22 cellular contexts compared by ENCODE assay signal in genomic region chr1:152191260-152191659, GRCh38. TPM values are rescaled to one million over a fixed set of nuclear protein-coding genes. Genes with fewer than 3 reads are reported as not detected.
"Had no signal": no experiment of that assay in that cellular context is flagged by ENCODE, and none has a peak within 500 bp of the region (broad histone marks: within the 10 kb centered on the region; RNA-seq: fewer than 3 reads in every experiment).

No MANE protein-coding gene starts in this region.

- H3K79me2 ChIP-seq: parathyroid adenoma had no signal

- H2AFZ ChIP-seq: parathyroid adenoma had no signal

- H3K27me3 ChIP-seq: adrenal gland, cardiac muscle cell, heart left ventricle had no signal

- H3K9ac ChIP-seq: parathyroid adenoma had no signal

- H3K36me3 ChIP-seq: adrenal gland, cardiac muscle cell, gastrocnemius medialis, heart left ventricle, left lung, spleen had no signal

- DNase-seq: activated B cell treated with CpG ODN at 0.5 μM for 24 hours; activated CD4-positive, alpha-beta T cell treated with anti-CD3 and anti-CD28 coated beads for 48 hours; activated CD8-positive, alpha-beta T cell treated with anti-CD3 and anti-CD28 coated beads for 36 hours; activated naive CD4-positive, alpha-beta T cell treated with anti-CD3 and anti-CD28 coated beads, Interleukin-2, amount 10 ng/mL, durations not matched to agents 7 days and 5 days; activated T-cell treated with anti-CD3 and anti-CD28 coated beads, Interleukin-2, amount 50 U/mL, for 1 hour; adrenal gland; effector memory CD8-positive, alpha-beta T cell; gastrocnemius medialis; heart left ventricle; left lung; midbrain; retina; spleen; stimulated activated CD4-positive, alpha-beta T cell treated with anti-CD3 and anti-CD28 coated beads, Interleukin-4, amount 100 ng/mL, for 4 hours had no signal

- H3K27ac ChIP-seq: adrenal gland, cardiac muscle cell, gastrocnemius medialis, heart left ventricle, left lung, parathyroid adenoma, spleen had no signal

- H3K9me3 ChIP-seq: adrenal gland, gastrocnemius medialis, left lung, spleen had no signal

- ATAC-seq: activated CD8-positive, alpha-beta T cell treated with anti-CD3 and anti-CD28 coated beads for 36 hours; effector memory CD8-positive, alpha-beta T cell; gastrocnemius medialis; heart left ventricle; stimulated activated memory B cell treated with anti-CD40 and anti-IgM and Interleukin-4, amounts not matched to agents 10 μg/mL and 1 μg/mL and 100 μg/mL, for 72 hours had no signal

- H3K4me3 ChIP-seq: adrenal gland, cardiac muscle cell, gastrocnemius medialis, heart left ventricle, left lung, spleen had no signal

- H3K4me1 ChIP-seq: gastrocnemius medialis, parathyroid adenoma had no signal

RNA-seq across cellular contexts. Expression of gene RPTN, which starts 32.2 kb away (rescaled TPM):
- total RNA-seq: activated B cell treated with CpG ODN at 0.5 μM for 24 hours; activated CD8-positive, alpha-beta T cell treated with anti-CD3 and anti-CD28 coated beads for 36 hours; activated T-helper 2 cell treated with anti-CD3 and anti-CD28 coated beads, Interferon-gamma antibody, Interleukin-2, Interleukin-4, amounts not matched to agents 10 μg/mL and 5 μg/mL and 100 μg/mL, durations not matched to agents 14 hours and 24 hours and 36 hours; adrenal gland; cardiac muscle cell; dermis microvascular lymphatic vessel endothelial cell; gastrocnemius medialis; heart left ventricle; kidney epithelial cell; left lung; lung microvascular endothelial cell; spleen; urinary bladder had no signal

RNA-seq across cellular contexts. Expression of gene HRNR, which starts 32.7 kb away (rescaled TPM):
- total RNA-seq: activated B cell treated with CpG ODN at 0.5 μM for 24 hours; activated CD8-positive, alpha-beta T cell treated with anti-CD3 and anti-CD28 coated beads for 36 hours; activated T-helper 2 cell treated with anti-CD3 and anti-CD28 coated beads, Interferon-gamma antibody, Interleukin-2, Interleukin-4, amounts not matched to agents 10 μg/mL and 5 μg/mL and 100 μg/mL, durations not matched to agents 14 hours and 24 hours and 36 hours; adrenal gland; cardiac muscle cell; dermis microvascular lymphatic vessel endothelial cell; gastrocnemius medialis; heart left ventricle; kidney epithelial cell; left lung; lung microvascular endothelial cell; spleen; urinary bladder had no signal
